ENCODE assay signal across 13 cellular contexts in genomic region chr5:33291216-33292000, GRCh38.
"Had no signal": no experiment of that assay in that cellular context is flagged by ENCODE, and none has a peak within 500 bp of the region (broad histone marks: within the 10 kb centered on the region; RNA-seq: fewer than 3 reads in every experiment).

No MANE protein-coding gene starts in this region.

- H3K9me3 ChIP-seq: right lobe of liver had no signal

- FAIRE-seq: colon, frontal cortex had no signal

- H3K27me3 ChIP-seq: dorsolateral prefrontal cortex, right lobe of liver had no signal

- ATAC-seq: right lobe of liver; stimulated activated memory B cell treated with anti-CD40 and anti-IgM and Interleukin-4, amounts not matched to agents 10 μg/mL and 1 μg/mL and 100 μg/mL, for 72 hours had no signal

- H3K4me1 ChIP-seq: right lobe of liver had no signal

- H3K36me3 ChIP-seq: right lobe of liver, WERI-Rb-1 had no signal

- H3K27ac ChIP-seq: dorsolateral prefrontal cortex, right lobe of liver, WERI-Rb-1 had no signal

- DNase-seq: activated CD4-positive, alpha-beta T cell treated with anti-CD3 and anti-CD28 coated beads for 1 hour; activated gamma-delta T cell treated with Interleukin-2 at 50 U/mL for 16 hours; central memory CD4-positive, alpha-beta T cell; dorsolateral prefrontal cortex; immature natural killer cell; kidney glomerular epithelial cell; mammary epithelial cell; right lobe of liver; stimulated activated CD4-positive, alpha-beta T cell treated with anti-CD3 and anti-CD28 coated beads, Interleukin-4, amount 100 ng/mL, for 4 hours; WERI-Rb-1 had no signal

- H3K4me3 ChIP-seq: dorsolateral prefrontal cortex, right lobe of liver had no signal
